Comparison of ENCODE assay signal across 8 cellular contexts in genomic region chr1:36306902-36307456, GRCh38. TPM values are rescaled to one million over a fixed set of nuclear protein-coding genes. Genes with fewer than 3 reads are reported as not detected.
A peak's percentile ranks its signal among the peaks of the same experiment; 100 is the strongest.
DNase-seq lines count a peak whose midpoint lies in the region; ATAC-seq and TF ChIP-seq lines count a peak whose summit lies in the region.

No MANE protein-coding gene starts in this region.

- H3K27ac ChIP-seq in Karpas-422 (ENCODE audit: low read length) (no peak overlapping the region), foreskin keratinocyte (no peak overlapping the region), neuronal stem cell (replicated peaks; ENCODE audit: low read length) (no peak overlapping the region)

- H3K14ac ChIP-seq in neuronal stem cell (ENCODE audit: low read length) = peak overlapping the region; percentile 98

- H4K91ac ChIP-seq in neuronal stem cell (ENCODE audit: low read depth, low read length, poor library complexity) = no peak overlapping the region

- H2AFZ ChIP-seq in Karpas-422 (ENCODE audit: low read length) (0 out of 2 replicates have a peak overlapping the region, but pooled peaks have one; percentile 78), neuronal stem cell (ENCODE audit: low read length) (no peak overlapping the region)

- TF ChIP-seq CTCF in foreskin keratinocyte (conservative IDR thresholded peaks at IDR 0.05) = peak; percentile 2

- H3K79me2 ChIP-seq in Karpas-422 (ENCODE audit: low read length) = peaks cover 13% of the 10 kb centered on the region

- DNase-seq in DMS79 treated with DMSO at 0.1 percent for 48 hours (lab: John Stamatoyannopoulos, UW) (peak; percentile 92), Karpas-422 (peak; percentile 98), RPMI7951 (ENCODE audit: low read depth) (peak; percentile 94), foreskin keratinocyte (peak; percentile 59 to 83), neuronal stem cell (ENCODE audit: low spot score) (peak; percentile 95), stromal cell of bone marrow (ENCODE audit: low read depth) (peak; percentile 76)
- DNase-seq in activated effector memory CD4-positive, alpha-beta T cell treated with anti-CD3 and anti-CD28 coated beads, Interleukin-2, amount 50 U/mL, for 16 hours = peak; percentile 97

- H3K9ac ChIP-seq in Karpas-422 (ENCODE audit: low read length) (peak overlapping the region; percentile 72), neuronal stem cell (ENCODE audit: low read depth, low read length, poor library complexity) (peak overlapping the region; percentile 95)

- peak; percentile 98 for ATAC-seq in GM21737 (IDR thresholded peaks at IDR 0.05; ENCODE audit: unreplicated experiment)
- ATAC-seq in foreskin keratinocyte = peak; percentile 94

- peak overlapping the region; percentile 40 for H2AK5ac ChIP-seq in neuronal stem cell (ENCODE audit: low read depth, low read length)

- H3K4me2 ChIP-seq in Karpas-422 (ENCODE audit: low read depth, low read length, poor library complexity, severe bottlenecking) (peak overlapping the region; percentile 73), neuronal stem cell (ENCODE audit: insufficient read depth, low read length, poor library complexity, severe bottlenecking) (peak overlapping the region; percentile 95)

- H3K36me3 ChIP-seq in Karpas-422 (ENCODE audit: insufficient read depth, low read length) (peaks cover 13% of the 10 kb centered on the region), neuronal stem cell (replicated peaks in 1 of 2; ENCODE audit: control insufficient read depth in 2 of 2, insufficient read depth in 2 of 2, low read length in 2 of 2) (peaks cover 17 to 84% of the 10 kb centered on the region in 2 donors)

- peak overlapping the region; percentile 80 for H3K23ac ChIP-seq in neuronal stem cell (ENCODE audit: low read depth, low read length, poor library complexity)

- H2BK120ac ChIP-seq in neuronal stem cell (ENCODE audit: low read depth, low read length) = peak overlapping the region; percentile 5

- H3K9me3 ChIP-seq in Karpas-422 (ENCODE audit: low read length) (no peaks in the 10 kb centered on the region), neuronal stem cell (replicated peaks in 1 of 2; ENCODE audit: control insufficient read depth in 2 of 2, insufficient read depth in 1 of 2, low read depth in 1 of 2, low read length in 2 of 2) (no peaks in the 10 kb centered on the region)

- no peaks in the 10 kb centered on the region for H4K20me1 ChIP-seq in Karpas-422 (ENCODE audit: insufficient read depth, low read depth, low read length)

- WGBS in neuronal stem cell (ENCODE audit: extremely low coverage in 2 of 2, insufficient read length in 2 of 2, insufficient replicate concordance in 1 of 2), 2 donors = no CpG with 5 or more reads among the region's 46 CpGs

- H3K4me1 ChIP-seq in Karpas-422 (ENCODE audit: low read length) (peaks cover 20% of the 10 kb centered on the region), foreskin keratinocyte (peaks cover 8% of the 10 kb centered on the region), neuronal stem cell (ENCODE audit: control insufficient read depth in 2 of 2, insufficient read depth in 1 of 2, low read depth in 1 of 2, low read length in 2 of 2) (peaks cover 5 to 15% of the 10 kb centered on the region in 2 donors)

- no peaks in the 10 kb centered on the region for H3K79me1 ChIP-seq in neuronal stem cell (ENCODE audit: low read depth, low read length)

- H3K4ac ChIP-seq in neuronal stem cell (ENCODE audit: low read length) = peak overlapping the region; percentile 97

- H2BK5ac ChIP-seq in neuronal stem cell (ENCODE audit: low read length) = peak overlapping the region; percentile 87

- no peak overlapping the region for H2BK12ac ChIP-seq in neuronal stem cell (ENCODE audit: low read length)

- H3K4me3 ChIP-seq in Karpas-422 (ENCODE audit: low read length) (peak overlapping the region; percentile 69), neuronal stem cell (ENCODE audit: low read length in 2 of 2) (peak overlapping the region; percentile 31 to 83)

- H3K27me3 ChIP-seq in Karpas-422 (ENCODE audit: low read length) (no peaks in the 10 kb centered on the region), foreskin keratinocyte (no peaks in the 10 kb centered on the region), neuronal stem cell (ENCODE audit: control insufficient read depth in 3 of 3, insufficient read depth in 3 of 3, low read depth in 1 of 3, low read length in 3 of 3) (no peaks in the 10 kb centered on the region)

- H3K9me2 ChIP-seq in Karpas-422 (replicated peaks; ENCODE audit: insufficient read depth, low read length) = no peaks in the 10 kb centered on the region

- peak overlapping the region; percentile 94 for H3K18ac ChIP-seq in neuronal stem cell (ENCODE audit: low read length)

- no peak overlapping the region for H4K8ac ChIP-seq in neuronal stem cell (ENCODE audit: low read depth, low read length)

- H2BK15ac ChIP-seq in neuronal stem cell (ENCODE audit: low read length) = peak overlapping the region; percentile 71

RNA-seq across cellular contexts. Expression of gene SH3D21, which starts 0.8 kb away (rescaled TPM):
- total RNA-seq in Karpas-422 (2014; rRNA removed; shearing (Covaris generic); ENCODE audit: low replicate concordance) = 8.2 and 16.4 TPM in 2 replicates
- 4.3 and 7.2 TPM in 2 replicates for total RNA-seq in RPMI7951 (2014; rRNA removed; shearing (Covaris generic))
- total RNA-seq in foreskin keratinocyte = 5.5 and 6.9 TPM in 2 replicates
- polyA plus RNA-seq in foreskin keratinocyte = 2.3 and 3.5 TPM in 2 replicates
- 3.3 TPM for polyA plus RNA-seq in neuronal stem cell (2013, experiment 1 of 2)
- polyA plus RNA-seq in neuronal stem cell (2013, experiment 2 of 2) = 3.3 TPM

RNA-seq across cellular contexts. Expression of gene EVA1B, which starts 16.5 kb away (rescaled TPM):
- total RNA-seq in Karpas-422 (2014; rRNA removed; shearing (Covaris generic); ENCODE audit: low replicate concordance) = 0.75 and 7.1 TPM in 2 replicates
- 78.7 and 112 TPM in 2 replicates for total RNA-seq in RPMI7951 (2014; rRNA removed; shearing (Covaris generic))
- 19.5 and 28.7 TPM in 2 replicates for total RNA-seq in foreskin keratinocyte
- 24.8 and 38.2 TPM in 2 replicates for polyA plus RNA-seq in foreskin keratinocyte
- 26.4 TPM for polyA plus RNA-seq in neuronal stem cell (2013, experiment 1 of 2)
- 25.2 TPM for polyA plus RNA-seq in neuronal stem cell (2013, experiment 2 of 2)
